ENCODE assay signal across 1 cellular context in the genomic region with DNA sequence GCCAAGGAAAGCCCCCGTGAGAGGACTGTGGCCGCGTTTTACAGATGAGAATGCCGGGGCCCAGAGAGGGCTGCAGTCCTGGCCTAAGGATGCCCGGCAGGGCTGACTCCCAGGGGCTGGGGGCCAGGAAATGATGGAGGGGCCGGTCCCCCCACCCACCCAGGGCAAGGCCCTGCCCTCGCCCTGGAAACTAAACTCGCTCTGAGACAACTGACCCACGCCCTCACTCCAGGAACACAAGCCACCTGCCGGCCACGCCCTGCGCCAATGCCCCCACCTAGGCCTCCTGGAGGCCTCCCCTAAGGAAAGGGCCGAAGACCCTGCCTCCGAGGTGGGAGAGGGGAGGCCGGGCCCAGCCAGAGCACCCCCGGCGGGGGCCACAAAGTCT.
TF ChIP-seq lines count a peak whose summit lies in the region.

No MANE protein-coding gene starts in this region.

TF ChIP-seq in GM12878, 131 proteins besides CTCF, POLR2A, EP300 and RAD21 (continued from another document):
- TF ChIP-seq, protein P1, sequence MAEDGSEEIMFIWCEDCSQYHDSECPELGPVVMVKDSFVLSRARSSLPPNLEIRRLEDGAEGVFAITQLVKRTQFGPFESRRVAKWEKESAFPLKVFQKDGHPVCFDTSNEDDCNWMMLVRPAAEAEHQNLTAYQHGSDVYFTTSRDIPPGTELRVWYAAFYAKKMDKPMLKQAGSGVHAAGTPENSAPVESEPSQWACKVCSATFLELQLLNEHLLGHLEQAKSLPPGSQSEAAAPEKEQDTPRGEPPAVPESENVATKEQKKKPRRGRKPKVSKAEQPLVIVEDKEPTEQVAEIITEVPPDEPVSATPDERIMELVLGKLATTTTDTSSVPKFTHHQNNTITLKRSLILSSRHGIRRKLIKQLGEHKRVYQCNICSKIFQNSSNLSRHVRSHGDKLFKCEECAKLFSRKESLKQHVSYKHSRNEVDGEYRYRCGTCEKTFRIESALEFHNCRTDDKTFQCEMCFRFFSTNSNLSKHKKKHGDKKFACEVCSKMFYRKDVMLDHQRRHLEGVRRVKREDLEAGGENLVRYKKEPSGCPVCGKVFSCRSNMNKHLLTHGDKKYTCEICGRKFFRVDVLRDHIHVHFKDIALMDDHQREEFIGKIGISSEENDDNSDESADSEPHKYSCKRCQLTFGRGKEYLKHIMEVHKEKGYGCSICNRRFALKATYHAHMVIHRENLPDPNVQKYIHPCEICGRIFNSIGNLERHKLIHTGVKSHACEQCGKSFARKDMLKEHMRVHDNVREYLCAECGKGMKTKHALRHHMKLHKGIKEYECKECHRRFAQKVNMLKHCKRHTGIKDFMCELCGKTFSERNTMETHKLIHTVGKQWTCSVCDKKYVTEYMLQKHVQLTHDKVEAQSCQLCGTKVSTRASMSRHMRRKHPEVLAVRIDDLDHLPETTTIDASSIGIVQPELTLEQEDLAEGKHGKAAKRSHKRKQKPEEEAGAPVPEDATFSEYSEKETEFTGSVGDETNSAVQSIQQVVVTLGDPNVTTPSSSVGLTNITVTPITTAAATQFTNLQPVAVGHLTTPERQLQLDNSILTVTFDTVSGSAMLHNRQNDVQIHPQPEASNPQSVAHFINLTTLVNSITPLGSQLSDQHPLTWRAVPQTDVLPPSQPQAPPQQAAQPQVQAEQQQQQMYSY (CRISPR knock-in tag; IDR thresholded peaks at IDR 0.05): no peak
- TF ChIP-seq POLR2AphosphoS5 (IDR thresholded peaks at IDR 0.05; ENCODE audit: low read length): peak; percentile 8; the same call in 1 of the 2 replicates
- no peak for TF ChIP-seq SPI1 (IDR thresholded peaks at IDR 0.05; ENCODE audit: borderline replicate concordance, insufficient read depth, low read depth, low read length)
- TF ChIP-seq POLR2AphosphoS2 (IDR thresholded peaks at IDR 0.05; ENCODE audit: low read depth, low read length): no peak
- TF ChIP-seq, protein P2, sequence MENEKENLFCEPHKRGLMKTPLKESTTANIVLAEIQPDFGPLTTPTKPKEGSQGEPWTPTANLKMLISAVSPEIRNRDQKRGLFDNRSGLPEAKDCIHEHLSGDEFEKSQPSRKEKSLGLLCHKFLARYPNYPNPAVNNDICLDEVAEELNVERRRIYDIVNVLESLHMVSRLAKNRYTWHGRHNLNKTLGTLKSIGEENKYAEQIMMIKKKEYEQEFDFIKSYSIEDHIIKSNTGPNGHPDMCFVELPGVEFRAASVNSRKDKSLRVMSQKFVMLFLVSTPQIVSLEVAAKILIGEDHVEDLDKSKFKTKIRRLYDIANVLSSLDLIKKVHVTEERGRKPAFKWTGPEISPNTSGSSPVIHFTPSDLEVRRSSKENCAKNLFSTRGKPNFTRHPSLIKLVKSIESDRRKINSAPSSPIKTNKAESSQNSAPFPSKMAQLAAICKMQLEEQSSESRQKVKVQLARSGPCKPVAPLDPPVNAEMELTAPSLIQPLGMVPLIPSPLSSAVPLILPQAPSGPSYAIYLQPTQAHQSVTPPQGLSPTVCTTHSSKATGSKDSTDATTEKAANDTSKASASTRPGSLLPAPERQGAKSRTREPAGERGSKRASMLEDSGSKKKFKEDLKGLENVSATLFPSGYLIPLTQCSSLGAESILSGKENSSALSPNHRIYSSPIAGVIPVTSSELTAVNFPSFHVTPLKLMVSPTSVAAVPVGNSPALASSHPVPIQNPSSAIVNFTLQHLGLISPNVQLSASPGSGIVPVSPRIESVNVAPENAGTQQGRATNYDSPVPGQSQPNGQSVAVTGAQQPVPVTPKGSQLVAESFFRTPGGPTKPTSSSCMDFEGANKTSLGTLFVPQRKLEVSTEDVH (IDR thresholded peaks at IDR 0.05; ENCODE audit: low read depth, partially characterized antibody): no peak
